In genomic region chr11:58788355-58789023, GRCh38 we compare ENCODE assay signal across 8 cellular contexts. TPM values are rescaled to one million over a fixed set of nuclear protein-coding genes. Genes with fewer than 3 reads are reported as not detected.
A peak's percentile ranks its signal among the peaks of the same experiment; 100 is the strongest.
DNase-seq lines count a peak whose midpoint lies in the region; ATAC-seq, FAIRE-seq and TF ChIP-seq lines count a peak whose summit lies in the region.

No MANE protein-coding gene starts in this region.

- intact Hi-C loops in right lobe of liver (cut with DNase I) = loop anchor here (10.0 kb wide), 1 partner anchor 134 kb away; no protein-coding TSS in a partner anchor

- peak; percentile 66 for DNase-seq in Ammon's horn (ENCODE audit: low spot score)
- DNase-seq in NCI-H128 (lab: John Stamatoyannopoulos, UW; ENCODE audit: unreplicated experiment) = peak; percentile 1
- DNase-seq in T1000 (lab: John Stamatoyannopoulos, UW) = peak; percentile 20
- DNase-seq in bronchial epithelial cell (ENCODE audit: low read depth) = peak; percentile 86
- DNase-seq in right lobe of liver = peak; percentile 32 to 72 (median 60)
- DNase-seq in superior temporal gyrus (ENCODE audit: extremely low spot score) = peak; percentile 79

- H3K4me1 ChIP-seq in right lobe of liver = peaks cover 0 to 7% (median 2%) of the 10 kb centered on the region in 4 donors

- no peaks in the 10 kb centered on the region for H3K27me3 ChIP-seq in bronchial epithelial cell (ENCODE audit: control insufficient read depth, insufficient read depth, low read length)
- no peaks in the 10 kb centered on the region for H3K27me3 ChIP-seq in right lobe of liver

- no peaks in the 10 kb centered on the region for H3K36me3 ChIP-seq in bronchial epithelial cell (ENCODE audit: control insufficient read depth, insufficient read depth, low read length)
- H3K36me3 ChIP-seq in right lobe of liver = no peaks in the 10 kb centered on the region

- ATAC-seq in GM18517 (IDR thresholded peaks at IDR 0.05; ENCODE audit: unreplicated experiment) = peak; percentile 91
- peak; percentile 94 for ATAC-seq in HG02885 (IDR thresholded peaks at IDR 0.05; ENCODE audit: poor library complexity, unreplicated experiment)
- ATAC-seq in right lobe of liver = peak; percentile 98 to 100 (median 98)

- no peak for TF ChIP-seq POLR2A in right lobe of liver (IDR thresholded peaks at IDR 0.05)

- WGBS in right lobe of liver (ENCODE audit: insufficient coverage, low coverage, low lambda C conversion rate, missing lambda C conversion rate) = 10% methylated on average over 2 of the region's 4 CpGs

- H3K4me3 ChIP-seq in bronchial epithelial cell (ENCODE audit: low read depth, low read length) (no peak overlapping the region), right lobe of liver (no peak overlapping the region)

- no peaks in the 10 kb centered on the region for H3K9me3 ChIP-seq in right lobe of liver

- H3K27ac ChIP-seq in right lobe of liver = no peak overlapping the region

- TF ChIP-seq CTCF in bronchial epithelial cell (IDR thresholded peaks at IDR 0.05; ENCODE audit: insufficient read depth, low read length, severe bottlenecking) (peak; percentile 85), right lobe of liver (IDR thresholded peaks at IDR 0.05) (peak; percentile 51 to 86 (median 74))

- FAIRE-seq in bronchial epithelial cell (lab: Jason Lieb, UNC) = peak; percentile 89

RNA-seq across cellular contexts. Expression of gene GLYATL2, which starts 56.0 kb away (rescaled TPM):
- total RNA-seq in bronchial epithelial cell (0.13 TPM in 1 of 2 replicates, not detected in the other), right lobe of liver (not detected)

RNA-seq across cellular contexts. Expression of gene GLYAT, which starts 56.7 kb away (rescaled TPM):
- not detected in 2 replicates for total RNA-seq in bronchial epithelial cell
- 100 to 1,000 TPM in 3 of 6 experiments, 10 to 100 TPM in 3; 62.2 to 399 (median 159) TPM for total RNA-seq in right lobe of liver

Comparison
In these comparisons a context has a peak if more than half of its experiments do, and no peak if none do; other contexts are left out.
1. DNase-seq: peak in every context shown above with its lines; median percentile 86 in bronchial epithelial cell; 79 in superior temporal gyrus; 66 in Ammon's horn; 60 in right lobe of liver; 20 in T1000; 1 in NCI-H128.
2. RNA of gene GLYAT, which starts 56.7 kb away (total RNA-seq): 62.2 to 399 TPM in right lobe of liver; not detected in bronchial epithelial cell; every median in the first group is over 10 times any median in the second.
3. Peak in every context shown above with its lines, with median percentiles within 50 percentile points of each other: ATAC-seq.